Comparison of ENCODE assay signal across 29 cellular contexts in genomic region chr13:110850840-110851239, GRCh38.
"Had no signal": no experiment of that assay in that cellular context is flagged by ENCODE, and none has a peak within 500 bp of the region (broad histone marks: within the 10 kb centered on the region; RNA-seq: fewer than 3 reads in every experiment).

No MANE protein-coding gene starts in this region.

- DNase-seq: activated CD4-positive, alpha-beta T cell treated with anti-CD3 and anti-CD28 coated beads for 4 hours; activated CD4-positive, alpha-beta T cell treated with anti-CD3 and anti-CD28 coated beads, Interleukin-2, amount 50 U/mL, for 4 hours; activated effector memory CD4-positive, alpha-beta T cell treated with Interleukin-2 at 50 U/mL for 16 hours; activated naive CD4-positive, alpha-beta T cell treated with Interleukin-2 at 50 U/mL for 16 hours; activated naive CD8-positive, alpha-beta T cell treated with anti-CD3 and anti-CD28 coated beads for 36 hours; activated T-cell treated with anti-CD3 and anti-CD28 coated beads for 4 hours; adrenal gland; aorta; body of pancreas; effector memory CD4-positive, alpha-beta T cell; erythroblast; gastrocnemius medialis; glutamatergic neuron; islet precursor cell; left cardiac atrium; left ventricle myocardium superior; nephron progenitor cell; pancreas; retina; stimulated activated CD4-positive, alpha-beta T cell treated with anti-CD3 and anti-CD28 coated beads, Interleukin-12 subunit alpha, Interleukin-12 subunit beta, amount 100 ng/mL, for 4 hours; stimulated activated CD4-positive, alpha-beta T cell treated with anti-CD3 and anti-CD28 coated beads, Interleukin-4, amount 100 ng/mL, for 1 hour; stimulated activated naive CD8-positive, alpha-beta T cell treated with anti-CD3 and anti-CD28 coated beads, Interleukin-15, Interleukin-2, amounts not matched to agents 100 U/mL and 50 U/mL, for 24 hours; T-helper 9 cell; testis; transverse colon had no signal

- H3K27me3 ChIP-seq: body of pancreas, gastrocnemius medialis, pancreas, testis had no signal

- H3K4me1 ChIP-seq: adrenal gland, body of pancreas, gastrocnemius medialis, pancreas, prostate gland, transverse colon had no signal

- H3K4me3 ChIP-seq: adrenal gland, body of pancreas, gastrocnemius medialis, pancreas, prostate gland, skin epidermis, testis, transverse colon had no signal

- H3K9me3 ChIP-seq: adrenal gland, body of pancreas, gastrocnemius medialis, pancreas, prostate gland, testis, transverse colon had no signal

- ATAC-seq: body of pancreas; gastrocnemius medialis; left cardiac atrium; left ventricle myocardium superior; pancreas; sciatic nerve; stimulated activated naive CD8-positive, alpha-beta T cell treated with anti-CD3 and anti-CD28 coated beads, Interleukin-15, Interleukin-2, amounts not matched to agents 100 U/mL and 50 U/mL, for 24 hours had no signal

- H3K4me3 Mint-ChIP-seq: activated naive CD8-positive, alpha-beta T cell treated with anti-CD3 and anti-CD28 coated beads for 36 hours; nephron progenitor cell had no signal

- H3K36me3 ChIP-seq: adrenal gland, gastrocnemius medialis, pancreas, prostate gland, transverse colon had no signal

- H3K27ac Mint-ChIP-seq: activated naive CD8-positive, alpha-beta T cell treated with anti-CD3 and anti-CD28 coated beads for 36 hours; nephron progenitor cell had no signal

- H3K27ac ChIP-seq: adrenal gland, body of pancreas, gastrocnemius medialis, pancreas, prostate gland, skin epidermis, transverse colon, VCaP had no signal

- H3K36me3 Mint-ChIP-seq: activated naive CD8-positive, alpha-beta T cell treated with anti-CD3 and anti-CD28 coated beads for 36 hours had no signal
